ENCODE assay signal across 27 cellular contexts in the genomic region with DNA sequence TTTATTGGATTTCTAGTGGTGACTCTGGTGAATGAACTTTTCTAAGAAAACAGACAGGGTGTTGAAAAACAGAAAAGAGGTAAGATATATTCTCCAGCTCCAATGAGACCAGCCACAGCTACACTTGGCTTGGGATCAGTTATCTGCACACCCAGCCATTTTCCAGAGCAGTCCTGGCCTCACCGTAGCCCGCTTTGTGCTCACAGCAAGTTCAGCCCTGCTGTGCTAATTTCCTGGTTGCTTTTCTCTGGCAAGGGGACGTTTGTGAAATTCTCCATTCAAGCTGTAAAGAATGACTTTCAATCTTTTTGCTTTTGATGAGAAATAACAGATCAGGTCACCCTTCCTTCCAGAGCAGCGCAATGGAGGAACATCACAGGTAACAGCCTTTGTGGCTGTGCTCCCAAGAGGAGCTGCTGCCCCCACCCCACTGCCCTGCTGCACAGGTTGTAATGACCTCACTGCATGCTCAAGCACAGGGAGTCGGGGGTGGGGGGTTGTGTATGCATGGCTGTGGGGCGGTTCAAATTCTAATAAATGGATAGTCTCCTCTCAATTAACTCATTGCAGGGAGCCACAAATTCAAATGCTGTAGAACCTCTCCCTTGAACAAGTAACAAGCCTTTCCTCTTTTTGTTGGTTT.
"Had no signal": no experiment of that assay in that cellular context is flagged by ENCODE, and none has a peak within 500 bp of the region (broad histone marks: within the 10 kb centered on the region; RNA-seq: fewer than 3 reads in every experiment).

No MANE protein-coding gene starts in this region.

- H3K9me3 Mint-ChIP-seq: mesothelial cell of epicardium, type B pancreatic cell had no signal

- ATAC-seq: esophagus mucosa; gastrocnemius medialis; mucosa of descending colon; natural killer cell treated with Interleukin-12 subunit alpha and Interleukin-12 subunit beta and Interleukin-15 and Interleukin-18, amount 100 ng/mL, for 72 hours; stimulated activated effector memory CD8-positive, alpha-beta T cell treated with anti-CD3 and anti-CD28 coated beads, Interleukin-12 subunit alpha, Interleukin-12 subunit beta, amount 100 ng/mL, for 72 hours had no signal

- H3K9me3 ChIP-seq: gastrocnemius medialis, mucosa of descending colon, prostate gland, right atrium auricular region, sigmoid colon, stomach, thyroid gland had no signal

- DNase-seq: effector CD4-positive, alpha-beta T cell; foreskin fibroblast; gastrocnemius medialis; head of caudate nucleus; immature natural killer cell; islet precursor cell; kidney glomerular epithelial cell; mucosa of descending colon; naive B cell; nucleus accumbens; sigmoid colon; stimulated activated CD4-positive, alpha-beta T cell treated with anti-CD3 and anti-CD28 coated beads, Interleukin-2, amount 100 ng/mL, for 24 hours; stimulated activated CD4-positive, alpha-beta T cell treated with anti-CD3 and anti-CD28 coated beads, Interleukin-4, amount 100 ng/mL, for 24 hours; stimulated activated naive CD4-positive, alpha-beta T cell treated with Interleukin-2 at 50 U/mL for 16 hours; stomach; thyroid gland had no signal

- H3K4me3 ChIP-seq: dorsolateral prefrontal cortex, gastrocnemius medialis, lung, mucosa of descending colon, prostate gland, right atrium auricular region, sigmoid colon, stomach, thyroid gland had no signal

- H3K27me3 ChIP-seq: dorsolateral prefrontal cortex, gastrocnemius medialis, right atrium auricular region, sigmoid colon, stomach, thyroid gland had no signal

- H3K36me3 ChIP-seq: gastrocnemius medialis, prostate gland, right atrium auricular region, sigmoid colon, stomach, thyroid gland had no signal

- H3K27me3 Mint-ChIP-seq: memory B cell; naive B cell; natural killer cell treated with Interleukin-12 subunit alpha and Interleukin-12 subunit beta and Interleukin-15 and Interleukin-18, amount 100 ng/mL, for 72 hours; type B pancreatic cell had no signal

- H3K36me3 Mint-ChIP-seq: immature natural killer cell; memory B cell; mesothelial cell of epicardium; naive B cell; natural killer cell treated with Interleukin-12 subunit alpha and Interleukin-12 subunit beta and Interleukin-15 and Interleukin-18, amount 100 ng/mL, for 72 hours; stimulated activated effector memory CD8-positive, alpha-beta T cell treated with anti-CD3 and anti-CD28 coated beads, Interleukin-12 subunit alpha, Interleukin-12 subunit beta, amount 100 ng/mL, for 72 hours; type B pancreatic cell had no signal

- H3K4me1 ChIP-seq: gastrocnemius medialis, prostate gland, right atrium auricular region, sigmoid colon, stomach, thyroid gland had no signal

- H3K27ac ChIP-seq: dorsolateral prefrontal cortex, epithelial cell of prostate, gastrocnemius medialis, prostate gland, right atrium auricular region, sigmoid colon, stomach, thyroid gland had no signal

- H3K27ac Mint-ChIP-seq: immature natural killer cell; memory B cell; mesothelial cell of epicardium; naive B cell; natural killer cell treated with Interleukin-12 subunit alpha and Interleukin-12 subunit beta and Interleukin-15 and Interleukin-18, amount 100 ng/mL, for 72 hours; stimulated activated effector memory CD8-positive, alpha-beta T cell treated with anti-CD3 and anti-CD28 coated beads, Interleukin-12 subunit alpha, Interleukin-12 subunit beta, amount 100 ng/mL, for 72 hours; type B pancreatic cell had no signal

- H3K4me1 Mint-ChIP-seq: immature natural killer cell; memory B cell; naive B cell; stimulated activated effector memory CD8-positive, alpha-beta T cell treated with anti-CD3 and anti-CD28 coated beads, Interleukin-12 subunit alpha, Interleukin-12 subunit beta, amount 100 ng/mL, for 72 hours had no signal

- H3K4me3 Mint-ChIP-seq: immature natural killer cell; memory B cell; mesothelial cell of epicardium; naive B cell; natural killer cell treated with Interleukin-12 subunit alpha and Interleukin-12 subunit beta and Interleukin-15 and Interleukin-18, amount 100 ng/mL, for 72 hours; stimulated activated effector memory CD8-positive, alpha-beta T cell treated with anti-CD3 and anti-CD28 coated beads, Interleukin-12 subunit alpha, Interleukin-12 subunit beta, amount 100 ng/mL, for 72 hours; type B pancreatic cell had no signal
